ENCODE assay signal across 9 cellular contexts in genomic region chr4:73704314-73705055, GRCh38. TPM values are rescaled to one million over a fixed set of nuclear protein-coding genes. Genes with fewer than 3 reads are reported as not detected.
DNase-seq lines count a peak whose midpoint lies in the region; ATAC-seq, FAIRE-seq and TF ChIP-seq lines count a peak whose summit lies in the region.
"Had no signal": no experiment of that assay in that cellular context is flagged by ENCODE, and none has a peak within 500 bp of the region (broad histone marks: within the 10 kb centered on the region; RNA-seq: fewer than 3 reads in every experiment).

No MANE protein-coding gene starts in this region.

- H3K9me1 ChIP-seq in K562 (ENCODE audit: control insufficient read depth, insufficient read depth, low read length), result no peaks in the 10 kb centered on the region

- peak overlapping the region; percentile 84 for H3K27ac ChIP-seq in K562 (ENCODE audit: extremely low read depth, low read depth, low read length)
- H3K27ac ChIP-seq: KMS-11 had no signal

- POLR2A ChIA-PET in K562 (lab: Yijun Ruan, JAX), result interaction anchor here (0.6 to 1.6 kb wide), 5 partner anchors 11 to 334 kb away, joined by 3 to 6 read pairs (median 3); partner anchors contain the start of gene CXCL3

- no peaks in the 10 kb centered on the region for H3K36me3 Mint-ChIP-seq in type B pancreatic cell

- FAIRE-seq in K562 (lab: Jason Lieb, UNC), result peak; percentile 90

- no peak overlapping the region for H3K4me3 ChIP-seq in K562

- TF ChIP-seq CTCF in K562 (IDR thresholded peaks at IDR 0.05 in 2 of 3, conservative IDR thresholded peaks at IDR 0.05 in 1 of 3; ENCODE audit: insufficient read depth in 2 of 3, low read depth in 1 of 3, low read length in 3 of 3), result no peak
- no peak for TF ChIP-seq CTCF in type B pancreatic cell (conservative IDR thresholded peaks at IDR 0.05)

- H2AFZ ChIP-seq in K562 (ENCODE audit: low read depth, low read length), result peak overlapping the region; percentile 73

- intact Hi-C loops in K562 (cut with micrococcal nuclease), result loop anchor here (5.0 kb wide), 1 partner anchor 393 kb away; the partner anchor contains the start of gene CXCL2

- CTCF ChIA-PET in K562 (lab: Yijun Ruan, JAX; ENCODE audit: low intra/inter-chr PET ratio), result no interaction called here

- H3K79me2 ChIP-seq in K562 (ENCODE audit: control insufficient read depth, insufficient read depth, low read length), result no peaks in the 10 kb centered on the region

- DNase-seq in NCI-H1694 treated with DMSO at 0.1 percent for 48 hours (lab: John Stamatoyannopoulos, UW) (peak; percentile 12), K562 (ENCODE audit: extremely low read depth in 1 of 4, low spot score in 3 of 4) (peak; percentile 28 to 88 (median 47)), kidney glomerular epithelial cell (lab: John Stamatoyannopoulos, UW) (peak; percentile 89), type B pancreatic cell (ENCODE audit: extremely low spot score, unreplicated experiment) (no peak), NCI-H524 treated with DMSO at 0.1 percent for 48 hours (lab: John Stamatoyannopoulos, UW) (no peak)
- no peak for DNase-seq in activated CD4-positive, alpha-beta T cell treated with anti-CD3 and anti-CD28 coated beads for 48 hours

- peak overlapping the region; percentile 72 for H3K27ac Mint-ChIP-seq in type B pancreatic cell

- TSS peak; percentile 73 for BruUV-seq in K562 (replicated peaks; lab: Mats Ljungman, UMichigan)

- H3K9ac ChIP-seq in K562 (ENCODE audit: insufficient read depth in 1 of 2, low read depth in 2 of 2, low read length in 2 of 2), result peak overlapping the region in 1 of 2 experiments; percentile 38; a peak in 2 of 4 replicates
- H3K9ac ChIP-seq: KMS-11 had no signal

- no peaks in the 10 kb centered on the region for H3K36me3 ChIP-seq in K562 (ENCODE audit: control insufficient read depth, insufficient read depth, low read length)

- TF ChIP-seq POLR2A in K562 (conservative IDR thresholded peaks at IDR 0.05), result no peak

- ATAC-seq in GM18909 (IDR thresholded peaks at IDR 0.05; ENCODE audit: poor library complexity, unreplicated experiment), result peak; percentile 58
- peak; percentile 82 for ATAC-seq in K562
- no peak for ATAC-seq in HG02840 (IDR thresholded peaks at IDR 0.05; ENCODE audit: low FRiP score, unreplicated experiment)

- H3K9me3 ChIP-seq in K562 (replicated peaks; ENCODE audit: control insufficient read depth, insufficient read depth, low read depth, low read length), result no peaks in the 10 kb centered on the region

- no peaks in the 10 kb centered on the region for H3K27me3 ChIP-seq in K562 (ENCODE audit: control insufficient read depth in 2 of 2, insufficient read depth in 2 of 2, low read length in 2 of 2)

- peaks cover 0 to 68% of the 10 kb centered on the region in 2 experiments; a peak in 4 of 5 replicates for H3K4me1 ChIP-seq in K562 (replicated peaks in 1 of 2; ENCODE audit: control insufficient read depth in 2 of 2, insufficient read depth in 2 of 2, low read length in 2 of 2)

- no peaks in the 10 kb centered on the region for H4K20me1 ChIP-seq in K562 (replicated peaks; ENCODE audit: control insufficient read depth, insufficient read depth, low read length)

- peak; percentile 96 for TF ChIP-seq EP300 in K562 (IDR thresholded peaks at IDR 0.05; ENCODE audit: low read length)

- peak in 1 of 2 experiments; percentile 27; a peak in 2 of 4 replicates for TF ChIP-seq RAD21 in K562 (CRISPR knock-in tag; conservative IDR thresholded peaks at IDR 0.05 in 1 of 2, IDR thresholded peaks at IDR 0.05 in 1 of 2)

- no peak overlapping the region; the same call in 1 of the 2 replicates for H3K4me2 ChIP-seq in K562 (ENCODE audit: insufficient read depth, low read length)
- H3K4me2 ChIP-seq: KMS-11 had no signal

- WGBS in K562 (ENCODE audit: insufficient coverage, low coverage, missing lambda C conversion rate), result 16% methylated on average over 8 of the region's 9 CpGs

- H3K9me3 Mint-ChIP-seq in type B pancreatic cell, result no peaks in the 10 kb centered on the region

- H3K4me1 Mint-ChIP-seq in type B pancreatic cell (ENCODE audit: unreplicated experiment), result no peaks in the 10 kb centered on the region

- in situ Hi-C loops in K562 (cut with MboI), result loop anchor here (25.0 kb wide), 1 partner anchor 958 kb away; no protein-coding TSS in a partner anchor

- H3K4me3 Mint-ChIP-seq in type B pancreatic cell, result no peak overlapping the region

- H3K27me3 Mint-ChIP-seq in type B pancreatic cell, result no peaks in the 10 kb centered on the region

TF ChIP-seq in K562, 482 proteins besides CTCF, POLR2A, EP300 and RAD21 (continues in another document):
- TF ChIP-seq MEF2D (tag; conservative IDR thresholded peaks at IDR 0.05; ENCODE audit: low read depth) (peak; percentile 67; the same call in 1 of the 2 replicates), ZNF3 (CRISPR knock-in tag; IDR thresholded peaks at IDR 0.05) (no peak), ATF4 (CRISPR knock-in tag; IDR thresholded peaks at IDR 0.05) (peak; percentile 92), EP400 (IDR thresholded peaks at IDR 0.05) (peak; percentile 80), SMARCA5 (IDR thresholded peaks at IDR 0.05) (no peak), CEBPB (tag; IDR thresholded peaks at IDR 0.05) (peak; percentile 100), RNF2 (IDR thresholded peaks at IDR 0.05) (peak; percentile 91), ZNF785 (CRISPR knock-in tag; IDR thresholded peaks at IDR 0.05) (no peak), KLF16 (IDR thresholded peaks at IDR 0.05) (peak; percentile 33; the same call in 1 of the 2 replicates), ZNF175 (CRISPR knock-in tag; IDR thresholded peaks at IDR 0.05; ENCODE audit: low read depth) (peak; percentile 93), ZNF766 (CRISPR knock-in tag; conservative IDR thresholded peaks at IDR 0.05) (peak; percentile 94), NFXL1 (CRISPR knock-in tag; IDR thresholded peaks at IDR 0.05) (peak; percentile 64; the same call in 1 of the 2 replicates), GTF2A2 (tag; IDR thresholded peaks at IDR 0.05) (peak; percentile 75; the same call in 1 of the 2 replicates), CTBP1 (IDR thresholded peaks at IDR 0.05; ENCODE audit: borderline replicate concordance) (peak; percentile 32; the same call in 1 of the 2 replicates), ATF7 (IDR thresholded peaks at IDR 0.05) (peak; percentile 81), BRCA1 (IDR thresholded peaks at IDR 0.05) (no peak), BRCA1 (CRISPR knock-in tag; IDR thresholded peaks at IDR 0.05) (no peak), PRDM10 (IDR thresholded peaks at IDR 0.05; ENCODE audit: partially characterized antibody) (no peak), TAF9B (IDR thresholded peaks at IDR 0.05; ENCODE audit: partially characterized antibody) (peak; percentile 76)

RNA-seq across cellular contexts. Expression of gene CXCL8, which starts 35.9 kb away (rescaled TPM):
- total RNA-seq in K562 (2011; cell fraction: chromatin; rRNA removed; ENCODE audit: low replicate concordance), result 5.3 and 6.5 TPM in 2 replicates
- 5.8 and 9.7 TPM in 2 replicates for total RNA-seq in K562 (2011; cell fraction: nucleolus; rRNA removed)
- 6.0 and 11.8 TPM in 2 replicates for total RNA-seq in K562 (2011; cell fraction: nucleoplasm; rRNA removed)
- total RNA-seq in K562 (2014; rRNA removed), result 1.8 and 2.2 TPM in 2 replicates
- total RNA-seq in K562 (2014; rRNA removed; fragmentation: Illumina TruSeq; extraction: Trizol), result 4.8 and 6.2 TPM in 2 replicates
- total RNA-seq in K562 (2015; rRNA removed; fragmentation: Illumina TruSeq; extraction: Trizol), result 1.0 and 1.6 TPM in 2 replicates
- total RNA-seq in K562 (2021), result 3.2 and 3.3 TPM in 2 replicates
- polyA plus RNA-seq in K562 (2011; rRNA removed), result 3.4 and 7.7 TPM in 2 replicates
- 1.00 and 1.1 TPM in 2 replicates for polyA plus RNA-seq in K562 (2011; cell fraction: cytosol; rRNA removed)
- 6.8 and 9.9 TPM in 2 replicates for polyA plus RNA-seq in K562 (2011; cell fraction: nucleus; rRNA removed)
- 8.8 and 15.3 TPM in 2 replicates for polyA plus RNA-seq in K562 (2012)
- polyA plus RNA-seq in K562 (2014; fragmentation: Illumina TruSeq; extraction: Trizol), result 2.9 and 3.3 TPM in 2 replicates
- polyA plus RNA-seq in K562 (2014; fragmentation: Nextera tagmentation; extraction: Ambion mirVana), result 1 to 10 TPM; 5.8 to 6.9 TPM
- 2.5 and 2.8 TPM in 2 replicates for polyA plus RNA-seq in K562 (2014; rRNA removed)
- polyA minus RNA-seq in K562 (2011; rRNA and poly(A)+ RNA removed), result 5.1 and 7.4 TPM in 2 replicates
- 3.6 and 6.0 TPM in 2 replicates for polyA minus RNA-seq in K562 (2011; cell fraction: cytosol; rRNA and poly(A)+ RNA removed)
- 4.9 and 5.5 TPM in 2 replicates for polyA minus RNA-seq in K562 (2011; cell fraction: nucleus; rRNA and poly(A)+ RNA removed)
- 2.7 and 3.3 TPM in 2 replicates for total RNA-seq in type B pancreatic cell (ENCODE audit: low replicate concordance)

Comparison
In these comparisons a context has a peak if more than half of its experiments do, and no peak if none do; other contexts are left out.
1. DNase-seq: peak in NCI-H1694 treated with DMSO at 0.1 percent for 48 hours (single experiment), K562 (4 of 4) and kidney glomerular epithelial cell (single experiment); none in type B pancreatic cell (single experiment), NCI-H524 treated with DMSO at 0.1 percent for 48 hours (single experiment) and activated CD4-positive, alpha-beta T cell treated with anti-CD3 and anti-CD28 coated beads for 48 hours (single experiment).